In the genomic region with DNA sequence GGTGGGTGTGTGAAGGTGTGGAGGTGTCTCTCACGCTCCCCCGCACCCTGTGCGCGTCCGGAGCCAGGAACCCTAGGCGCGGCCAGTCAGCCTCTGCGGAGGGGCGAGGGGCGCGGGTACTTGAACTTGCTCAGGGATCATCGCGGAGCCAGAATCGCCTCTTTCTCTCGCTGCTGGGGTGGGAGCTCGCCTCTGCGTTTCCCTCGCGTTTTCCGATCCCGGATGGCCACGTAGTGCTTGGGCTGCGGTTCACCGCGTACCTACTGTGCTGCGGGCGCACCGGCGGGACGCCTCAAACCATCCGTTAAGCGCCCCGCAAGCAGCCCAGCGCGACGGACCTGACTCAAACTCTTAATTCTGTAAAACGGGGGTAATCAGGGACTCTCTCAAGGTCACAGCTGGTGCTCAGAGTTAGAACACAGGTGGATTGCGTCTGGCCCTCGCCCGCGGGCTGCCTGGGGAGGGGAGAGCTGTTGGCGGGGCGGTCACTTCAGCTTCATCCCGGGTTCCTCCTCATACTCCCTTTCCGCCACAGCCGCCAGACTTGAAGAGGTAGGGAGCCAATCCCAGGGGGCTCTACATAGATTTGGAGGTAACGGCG, we compare ENCODE assay signal across 8 cellular contexts. TPM values are rescaled to one million over a fixed set of nuclear protein-coding genes. Genes with fewer than 3 reads are reported as not detected.
A peak's percentile ranks its signal among the peaks of the same experiment; 100 is the strongest.
DNase-seq lines count a peak whose midpoint lies in the region; ATAC-seq, FAIRE-seq and TF ChIP-seq lines count a peak whose summit lies in the region.

No MANE protein-coding gene starts in this region.

- DNase-seq in GM12891 (ENCODE audit: insufficient read length, low spot score) (peak; percentile 6), dorsolateral prefrontal cortex (peak in 5 of 10 donors; percentile 32 to 58 (median 37)), NCI-H187 treated with DMSO at 0.1 percent for 48 hours (lab: John Stamatoyannopoulos, UW) (no peak), occipital lobe (lab: John Stamatoyannopoulos, UW) (no peak)

- H3K4me3 ChIP-seq in HUES48 (ENCODE audit: low read depth, low read length) (peak overlapping the region; percentile 76), dorsolateral prefrontal cortex (peak overlapping the region; percentile 50 to 93 (median 78)), muscle layer of colon (ENCODE audit: low read depth in 1 of 2, low read length in 2 of 2) (peak overlapping the region; percentile 46 to 49)

- FAIRE-seq in GM12891 (lab: Jason Lieb, UNC): no peak

- H3K27me3 ChIP-seq in HUES48 (ENCODE audit: control insufficient read depth, insufficient read depth, low read length) (peaks cover 62% of the 10 kb centered on the region), dorsolateral prefrontal cortex (peaks cover 0 to 3% (median 0%) of the 10 kb centered on the region in 45 donors), muscle layer of colon (ENCODE audit: control insufficient read depth in 1 of 2, insufficient read depth in 2 of 2, low read length in 2 of 2) (peaks cover 17 to 26% of the 10 kb centered on the region in 2 donors)

- H3K9me3 ChIP-seq in HUES48 (ENCODE audit: control insufficient read depth, insufficient read depth, low read length) (no peaks in the 10 kb centered on the region), muscle layer of colon (ENCODE audit: low read length) (no peaks in the 10 kb centered on the region)

- TF ChIP-seq CTCF in dorsolateral prefrontal cortex (IDR thresholded peaks at IDR 0.05 in 54 of 56, conservative IDR thresholded peaks at IDR 0.05 in 2 of 56; ENCODE audit: low read depth in 1 of 56, partially characterized antibody in 56 of 56): peak in 1 of 56 donors; percentile 3

- ATAC-seq in activated CD4-positive, CD25-positive, alpha-beta regulatory T cell treated with anti-CD3 and anti-CD28 coated beads, Interleukin-2, amount 50 U/mL, for 24 hours: no peak
- ATAC-seq in HG03460 (IDR thresholded peaks at IDR 0.05; ENCODE audit: unreplicated experiment): no peak

- H3K9ac ChIP-seq in HUES48 (ENCODE audit: low read depth, low read length) (no peak overlapping the region), muscle layer of colon (ENCODE audit: low read length) (no peak overlapping the region)

- intact Hi-C loops in dorsolateral prefrontal cortex (cut with DNase I): loop anchor here (5.0 kb wide), 3 partner anchors 127 to 367 kb away; no protein-coding TSS in a partner anchor

- H3K36me3 ChIP-seq in HUES48 (ENCODE audit: control insufficient read depth, insufficient read depth, low read length) (no peaks in the 10 kb centered on the region), muscle layer of colon (ENCODE audit: insufficient read depth, low read length) (no peaks in the 10 kb centered on the region)

- H3K4me1 ChIP-seq in HUES48 (ENCODE audit: control insufficient read depth, insufficient read depth, low read length) (peaks cover 15% of the 10 kb centered on the region), muscle layer of colon (ENCODE audit: insufficient read depth, low read length) (no peaks in the 10 kb centered on the region)

- no peak for TF ChIP-seq POLR2A in GM12891 (IDR thresholded peaks at IDR 0.05; ENCODE audit: low read depth, low read length)

- H3K27ac ChIP-seq in HUES48 (ENCODE audit: low read depth, low read length) (no peak overlapping the region), dorsolateral prefrontal cortex (peak overlapping the region in 57 of 59 donors; percentile 33 to 94 (median 82)), muscle layer of colon (ENCODE audit: low read depth, low read length) (no peak overlapping the region)

TF ChIP-seq in GM12891, 5 proteins besides CTCF, POLR2A, EP300 and RAD21:
- TF ChIP-seq POU2F2 (IDR thresholded peaks at IDR 0.05; ENCODE audit: low read depth, low read length) (no peak), PAX5 (IDR thresholded peaks at IDR 0.05; ENCODE audit: insufficient read depth, low read length, severe bottlenecking) (no peak), TAF1 (IDR thresholded peaks at IDR 0.05; ENCODE audit: low read depth, low read length) (no peak), POLR2AphosphoS5 (IDR thresholded peaks at IDR 0.05; ENCODE audit: low read depth, low read length) (no peak), SPI1 (IDR thresholded peaks at IDR 0.05; ENCODE audit: low read depth, low read length) (no peak)

RNA-seq across cellular contexts. Expression of gene MYRIP, which starts 0.7 kb away (rescaled TPM):
- not detected for polyA plus RNA-seq in GM12891 (2012; ENCODE audit: low read depth, missing spikeins)
- total RNA-seq in dorsolateral prefrontal cortex (10 to 100 TPM; 23.2 to 68.4 (median 47.6) TPM), occipital lobe (12.5 TPM)

Comparison
In these comparisons a context has a peak if more than half of its experiments do, and no peak if none do; other contexts are left out.
1. H3K27ac ChIP-seq: peak in dorsolateral prefrontal cortex (57 of 59); none in HUES48 (single experiment) and muscle layer of colon (single experiment).
2. Peak in every context shown above with its lines, with median percentiles within 50 percentile points of each other: H3K4me3 ChIP-seq.